ENCODE assay signal across 1 cellular context in genomic region chr20:25052255-25053206, GRCh38.
A peak's percentile ranks its signal among the peaks of the same experiment; 100 is the strongest.
TF ChIP-seq lines count a peak whose summit lies in the region.

No MANE protein-coding gene starts in this region.

TF ChIP-seq in liver, 16 proteins besides CTCF, POLR2A, EP300 and RAD21 (continued from another document):
- TF ChIP-seq ATF3 (IDR thresholded peaks at IDR 0.05) (no peak), JUND (IDR thresholded peaks at IDR 0.05) (no peak), REST (IDR thresholded peaks at IDR 0.05) (no peak), ZBTB33 (IDR thresholded peaks at IDR 0.05) (no peak), NR2F2 (IDR thresholded peaks at IDR 0.05) (peak; percentile 25), GABPA (IDR thresholded peaks at IDR 0.05 in 1 of 2, conservative IDR thresholded peaks at IDR 0.05 in 1 of 2) (no peak), FOXA1 (IDR thresholded peaks at IDR 0.05) (no peak), HNF4A (conservative IDR thresholded peaks at IDR 0.05) (no peak), YY1 (IDR thresholded peaks at IDR 0.05) (no peak), MAX (IDR thresholded peaks at IDR 0.05) (no peak), HNF4G (IDR thresholded peaks at IDR 0.05) (no peak)
